Comparison of ENCODE assay signal across 8 cellular contexts in the genomic region with DNA sequence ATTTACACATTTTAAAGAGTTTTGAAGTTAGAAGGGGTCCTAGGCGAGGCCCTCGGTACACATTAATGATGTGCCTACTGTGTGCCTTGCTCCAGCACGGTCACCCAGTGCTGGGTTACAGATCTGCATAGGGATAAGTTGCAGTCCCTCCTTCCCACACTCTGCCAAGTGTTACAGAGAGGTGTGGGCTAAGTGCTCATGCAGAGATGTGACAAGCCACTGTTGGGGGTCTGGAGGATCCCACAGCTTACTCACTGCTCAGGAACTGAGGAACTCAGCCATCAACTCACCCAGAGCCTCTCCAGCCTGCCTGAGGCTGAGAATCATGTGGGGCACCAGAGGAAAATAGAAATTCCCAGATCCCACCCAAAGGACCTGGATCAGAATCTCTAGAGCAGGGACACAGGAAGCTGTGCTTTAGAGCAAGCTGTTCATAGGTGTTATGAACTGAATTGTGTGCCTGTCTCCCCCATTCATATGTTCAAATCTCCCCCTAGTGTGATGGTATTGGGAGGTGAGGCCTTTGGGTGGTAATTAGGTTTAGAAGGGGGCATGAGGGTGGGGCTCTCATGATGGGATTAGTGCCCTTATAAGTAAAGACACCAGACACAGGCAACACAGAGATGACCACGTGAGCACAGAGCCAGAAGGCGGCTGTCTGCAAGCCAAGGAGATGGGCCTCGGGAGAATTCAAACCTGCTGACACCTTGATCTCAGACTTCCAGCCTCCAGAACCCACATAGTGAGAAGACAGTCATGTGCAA.
DNase-seq lines count a peak whose midpoint lies in the region; ATAC-seq lines count a peak whose summit lies in the region.

No MANE protein-coding gene starts in this region.

- H3K4me1 Mint-ChIP-seq in activated naive CD4-positive, alpha-beta T cell treated with anti-CD3 and anti-CD28 coated beads for 36 hours (ENCODE audit: low read depth) = peaks cover 6% of the 10 kb centered on the region

- DNase-seq in astrocyte of the hippocampus (ENCODE audit: low read depth, low spot score) = peak; percentile 53
- peak; percentile 16 for DNase-seq in renal cortical epithelial cell (ENCODE audit: low read depth)
- no peak for DNase-seq in stimulated activated CD4-positive, alpha-beta T cell treated with anti-CD3 and anti-CD28 coated beads, Interleukin-2, amount 100 ng/mL, for 48 hours
- DNase-seq in NCI-H2029 (lab: John Stamatoyannopoulos, UW) = no peak
- no peak for DNase-seq in activated naive CD4-positive, alpha-beta T cell treated with anti-CD3 and anti-CD28 coated beads for 36 hours
- no peak for DNase-seq in stimulated activated CD4-positive, alpha-beta T cell treated with anti-CD3 and anti-CD28 coated beads, Interleukin-2, amount 100 ng/mL, for 24 hours

- H3K9me3 Mint-ChIP-seq in activated naive CD4-positive, alpha-beta T cell treated with anti-CD3 and anti-CD28 coated beads for 36 hours = peaks cover 3% of the 10 kb centered on the region

- CTCF ChIA-PET in activated naive CD4-positive, alpha-beta T cell treated with anti-CD3 and anti-CD28 coated beads for 36 hours (lab: Charles Lee) = no interaction called here

- no peaks in the 10 kb centered on the region for H3K36me3 Mint-ChIP-seq in activated naive CD4-positive, alpha-beta T cell treated with anti-CD3 and anti-CD28 coated beads for 36 hours (ENCODE audit: low read depth)

- no peak overlapping the region for H3K4me3 Mint-ChIP-seq in activated naive CD4-positive, alpha-beta T cell treated with anti-CD3 and anti-CD28 coated beads for 36 hours

- intact Hi-C loops in activated naive CD4-positive, alpha-beta T cell treated with anti-CD3 and anti-CD28 coated beads for 36 hours (cut with micrococcal nuclease) = no loop called here

- no peaks in the 10 kb centered on the region for H3K27me3 Mint-ChIP-seq in activated naive CD4-positive, alpha-beta T cell treated with anti-CD3 and anti-CD28 coated beads for 36 hours (ENCODE audit: low read depth)

- peak; percentile 23 for ATAC-seq in GM18867 (IDR thresholded peaks at IDR 0.05; ENCODE audit: unreplicated experiment)
- ATAC-seq in HG02885 (IDR thresholded peaks at IDR 0.05; ENCODE audit: poor library complexity, unreplicated experiment) = peak; percentile 37

- H3K27ac Mint-ChIP-seq in activated naive CD4-positive, alpha-beta T cell treated with anti-CD3 and anti-CD28 coated beads for 36 hours = no peak overlapping the region

Comparison
In these comparisons a context has a peak if more than half of its experiments do, and no peak if none do; other contexts are left out.
1. DNase-seq: peak in astrocyte of the hippocampus (single experiment) and renal cortical epithelial cell (single experiment); none in stimulated activated CD4-positive, alpha-beta T cell treated with anti-CD3 and anti-CD28 coated beads, Interleukin-2, amount 100 ng/mL, for 48 hours (0 of 2), NCI-H2029 (single experiment), activated naive CD4-positive, alpha-beta T cell treated with anti-CD3 and anti-CD28 coated beads for 36 hours (single experiment) and stimulated activated CD4-positive, alpha-beta T cell treated with anti-CD3 and anti-CD28 coated beads, Interleukin-2, amount 100 ng/mL, for 24 hours (0 of 2).